In the genomic region with DNA sequence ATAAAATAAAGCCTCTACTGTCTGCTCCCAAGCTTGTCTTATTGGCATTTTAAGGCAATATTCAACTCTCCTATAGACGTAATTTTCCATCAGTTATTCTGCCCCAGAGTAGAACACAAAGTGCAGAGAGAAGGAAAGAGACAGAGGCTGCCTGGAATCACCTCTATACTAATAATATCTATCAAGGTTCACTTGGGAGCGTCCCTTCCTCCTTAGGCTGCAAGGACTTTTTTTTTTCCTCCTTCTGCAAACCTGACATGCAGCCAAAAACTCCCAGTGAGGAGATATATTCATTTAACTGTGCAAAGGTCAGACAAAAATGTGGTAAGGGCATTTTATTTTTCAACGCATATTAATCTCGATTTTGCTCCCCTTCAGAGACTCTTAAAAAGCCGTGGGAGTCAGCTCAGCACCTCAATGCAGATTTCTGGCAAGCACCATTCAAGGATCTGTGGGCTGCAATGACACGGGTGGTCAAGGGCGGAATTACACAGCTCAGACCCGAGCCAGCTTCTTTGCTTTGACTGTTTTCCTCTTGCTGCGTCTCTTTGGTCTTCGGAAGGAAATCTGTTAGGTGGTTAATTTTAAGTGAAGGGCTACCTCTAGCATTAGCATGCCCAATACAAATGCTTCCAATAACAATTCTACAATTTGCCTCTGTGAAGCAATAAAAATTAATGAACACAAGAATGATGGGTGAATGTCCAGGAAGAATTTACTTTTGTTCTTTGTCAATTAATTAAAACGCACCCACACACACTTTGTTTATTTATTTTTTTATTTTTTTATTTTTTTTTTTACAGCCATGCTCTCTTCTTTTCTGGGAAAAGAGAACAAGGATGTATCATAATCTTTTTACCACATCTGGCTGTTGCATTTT, we compare ENCODE assay signal across 8 cellular contexts.
DNase-seq lines count a peak whose midpoint lies in the region; ATAC-seq, FAIRE-seq and TF ChIP-seq lines count a peak whose summit lies in the region.

No MANE protein-coding gene starts in this region.

- FAIRE-seq in GM18507 (lab: Jason Lieb, UNC): peak; percentile 26

- H3K27ac ChIP-seq in RWPE1: no peak overlapping the region

- POLR2A ChIA-PET in RWPE1 (lab: Yijun Ruan, JAX; ENCODE audit: low non-redundant PET): no interaction called here

- CTCF ChIA-PET in RWPE1 (lab: Yijun Ruan, JAX): interaction anchor here (0.6 to 1.4 kb wide), 10 partner anchors 9 to 1895 kb away, joined by 3 to 6 read pairs (median 4); no protein-coding TSS in a partner anchor

- TF ChIP-seq CTCF in RWPE1 (conservative IDR thresholded peaks at IDR 0.05; ENCODE audit: low read depth): peak; percentile 27; the same call in 1 of the 2 replicates

- no peak for DNase-seq in GM18507 (ENCODE audit: extremely low spot score, insufficient read length, low read depth)
- peak; percentile 38 for DNase-seq in RWPE1 (ENCODE audit: low spot score)
- peak; percentile 23 for DNase-seq in germinal center (ENCODE audit: low spot score)
- DNase-seq in pons (ENCODE audit: low spot score): peak; percentile 61
- no peak for DNase-seq in NCI-H1694 treated with DMSO at 0.1 percent for 48 hours (lab: John Stamatoyannopoulos, UW)

- ATAC-seq in HG02870 (IDR thresholded peaks at IDR 0.05; ENCODE audit: unreplicated experiment) (peak; percentile 86), HG03196 (IDR thresholded peaks at IDR 0.05; ENCODE audit: unreplicated experiment) (no peak), HG02970 (IDR thresholded peaks at IDR 0.05; ENCODE audit: low FRiP score, unreplicated experiment) (no peak)

Comparison
In these comparisons a context has a peak if more than half of its experiments do, and no peak if none do; other contexts are left out.
1. DNase-seq: peak in RWPE1 (single experiment), germinal center (single experiment) and pons (single experiment); none in GM18507 (single experiment) and NCI-H1694 treated with DMSO at 0.1 percent for 48 hours (single experiment).